8 cellular contexts compared by ENCODE assay signal in the genomic region with DNA sequence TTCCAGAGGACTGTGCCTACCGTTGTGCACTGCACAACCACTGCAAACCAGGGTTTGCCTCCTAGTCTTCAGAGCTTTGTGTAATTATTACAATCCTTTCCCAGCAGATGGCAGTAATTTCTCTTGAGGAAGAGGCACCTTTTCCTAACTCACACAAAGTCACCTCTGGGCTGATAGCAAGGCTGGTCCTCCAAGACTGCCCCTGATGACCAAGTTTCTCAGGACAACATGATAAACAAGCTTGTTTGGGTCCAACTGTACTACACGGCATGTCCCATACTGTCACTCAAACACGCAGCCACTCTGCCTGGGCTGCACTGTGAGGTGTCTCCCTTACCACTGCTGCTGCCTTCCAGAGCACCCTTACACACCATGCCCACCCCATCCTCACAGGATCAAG. TPM values are rescaled to one million over a fixed set of nuclear protein-coding genes. Genes with fewer than 3 reads are reported as not detected.
DNase-seq lines count a peak whose midpoint lies in the region; ATAC-seq and TF ChIP-seq lines count a peak whose summit lies in the region.

No MANE protein-coding gene starts in this region.

- no peak overlapping the region for H3K4me2 ChIP-seq in Loucy (ENCODE audit: low read depth, low read length, poor library complexity, severe bottlenecking)

- no peaks in the 10 kb centered on the region for H3F3A ChIP-seq in Loucy (ENCODE audit: low read depth)

- intact Hi-C loops in psoas muscle (cut with DNase I), result loop anchor here in 1 of 2 donors (10.0 kb wide), 1 partner anchor 127 kb away; no protein-coding TSS in a partner anchor

- H3K79me2 ChIP-seq in Loucy (ENCODE audit: insufficient read depth, low read length), result no peaks in the 10 kb centered on the region

- 30 to 46% (median 33%) methylated on average over 3 of the region's 3 CpGs for WGBS in psoas muscle, 3 donors

- H3K27ac ChIP-seq in SK-N-MC, result peak overlapping the region; percentile 56
- no peak overlapping the region for H3K27ac ChIP-seq in psoas muscle

- ATAC-seq in GM19468 (IDR thresholded peaks at IDR 0.05; ENCODE audit: extremely low read depth, unreplicated experiment), result peak; percentile 50
- ATAC-seq in psoas muscle, result peak; percentile 42 to 71 (median 58)

- H2AFZ ChIP-seq in Loucy (ENCODE audit: low read length), result no peak overlapping the region

- TF ChIP-seq CTCF in Loucy (conservative IDR thresholded peaks at IDR 0.05; ENCODE audit: low read length), result peak; percentile 63
- peak; percentile 46 for TF ChIP-seq CTCF in fibroblast of villous mesenchyme (IDR thresholded peaks at IDR 0.05; ENCODE audit: insufficient read depth, low read depth, low read length)
- peak; percentile 41 for TF ChIP-seq CTCF in psoas muscle (IDR thresholded peaks at IDR 0.05)

- no peaks in the 10 kb centered on the region for H3K9me2 ChIP-seq in Loucy (replicated peaks; ENCODE audit: low read depth, low read length)

- H3K36me3 ChIP-seq in Loucy (ENCODE audit: insufficient read depth, low read length) (no peaks in the 10 kb centered on the region), SK-N-MC (ENCODE audit: insufficient read depth, low read length) (peaks cover 39% of the 10 kb centered on the region), psoas muscle (ENCODE audit: insufficient read depth in 1 of 2, low read depth in 1 of 2) (peaks cover 0 to 5% of the 10 kb centered on the region in 2 donors)

- H3K9ac ChIP-seq in Loucy (ENCODE audit: low read depth, low read length, poor library complexity, severe bottlenecking), result no peak overlapping the region
- H3K9ac ChIP-seq in SK-N-MC (ENCODE audit: insufficient read length), result no peak overlapping the region

- H3K4me3 ChIP-seq in Loucy (ENCODE audit: low read length, poor library complexity, severe bottlenecking) (no peak overlapping the region), SK-N-MC (no peak overlapping the region), fibroblast of villous mesenchyme (ENCODE audit: low read depth, low read length) (no peak overlapping the region), psoas muscle (no peak overlapping the region)

- H3K4me1 ChIP-seq in Loucy (ENCODE audit: insufficient read depth, low read length, poor library complexity, severe bottlenecking) (no peaks in the 10 kb centered on the region), psoas muscle (no peaks in the 10 kb centered on the region)

- H3K27me3 ChIP-seq in Loucy (ENCODE audit: insufficient read depth, low read length, poor library complexity, severe bottlenecking) (no peaks in the 10 kb centered on the region), psoas muscle (ENCODE audit: insufficient read depth in 3 of 3, low read length in 2 of 3) (no peaks in the 10 kb centered on the region)

- DNase-seq in DMS53 treated with DMSO at 0.1 percent for 48 hours (lab: John Stamatoyannopoulos, UW; ENCODE audit: unreplicated experiment) (peak; percentile 75), SK-N-MC (ENCODE audit: low read depth, low spot score) (no peak), fibroblast of villous mesenchyme (ENCODE audit: low read depth) (peak; percentile 63), psoas muscle (no peak)
- DNase-seq in activated CD4-positive, CD25-positive, alpha-beta regulatory T cell (lab: John Stamatoyannopoulos, UW), result no peak
- no peak for DNase-seq in activated effector memory CD4-positive, alpha-beta T cell treated with anti-CD3 and anti-CD28 coated beads, Interleukin-2, amount 50 U/mL, for 16 hours

- H3K9me3 ChIP-seq in Loucy (ENCODE audit: insufficient read depth, low read depth, low read length) (no peaks in the 10 kb centered on the region), SK-N-MC (ENCODE audit: low read depth, low read length) (no peaks in the 10 kb centered on the region), psoas muscle (no peaks in the 10 kb centered on the region)

- H4K20me1 ChIP-seq in Loucy (ENCODE audit: insufficient read depth, low read length, poor library complexity, severe bottlenecking), result no peaks in the 10 kb centered on the region

RNA-seq across cellular contexts. Expression of gene RFXAP, which starts 39.3 kb away (rescaled TPM):
- 2.6 TPM in 2 replicates for total RNA-seq in fibroblast of villous mesenchyme
- 1 to 10 TPM; 1.4 to 4.1 (median 2.5) TPM for total RNA-seq in psoas muscle
- polyA plus RNA-seq in psoas muscle, result 1 to 10 TPM; 1.2 to 2.1 (median 1.7) TPM

Comparison
In these comparisons a context has a peak if more than half of its experiments do, and no peak if none do; other contexts are left out.
1. DNase-seq: peak in DMS53 treated with DMSO at 0.1 percent for 48 hours (single experiment) and fibroblast of villous mesenchyme (single experiment); none in SK-N-MC (single experiment), psoas muscle (0 of 2), activated CD4-positive, CD25-positive, alpha-beta regulatory T cell (0 of 4) and activated effector memory CD4-positive, alpha-beta T cell treated with anti-CD3 and anti-CD28 coated beads, Interleukin-2, amount 50 U/mL, for 16 hours (single experiment).
2. Peak in every context shown above with its lines, with median percentiles within 50 percentile points of each other: CTCF ChIP-seq.